In the genomic region with DNA sequence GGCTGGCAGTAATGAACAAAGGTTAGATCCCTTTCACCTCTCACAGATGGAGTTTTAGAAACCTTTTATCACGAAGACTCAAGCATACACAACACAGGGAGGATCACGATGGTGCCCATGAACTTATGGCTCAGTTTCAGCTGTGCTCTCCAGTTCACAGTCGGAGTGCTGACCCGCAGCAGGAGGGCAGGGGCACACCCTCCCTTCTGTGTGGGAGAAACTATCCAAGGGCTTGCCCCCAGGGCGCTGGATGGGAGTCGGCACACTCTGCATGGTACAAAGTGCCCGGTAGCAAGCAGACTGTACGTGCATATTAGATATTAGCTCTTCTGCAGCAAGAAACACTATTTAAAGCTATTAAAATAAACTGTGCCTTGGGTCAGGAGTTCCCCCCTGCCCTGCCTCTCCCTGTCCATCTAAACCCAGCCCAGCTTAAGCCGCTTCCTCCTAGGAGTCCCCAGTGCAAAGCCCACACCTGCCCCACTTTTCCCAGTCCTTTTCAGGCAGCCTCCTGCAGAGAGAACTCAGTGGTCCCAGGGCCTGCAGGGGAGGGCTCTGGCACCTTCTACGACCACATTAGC, we compare ENCODE assay signal across 23 cellular contexts.
"Had no signal": no experiment of that assay in that cellular context is flagged by ENCODE, and none has a peak within 500 bp of the region (broad histone marks: within the 10 kb centered on the region; RNA-seq: fewer than 3 reads in every experiment).

No MANE protein-coding gene starts in this region.

- H3K4me3 ChIP-seq: lung, pancreas, psoas muscle, suprapubic skin, tibial nerve had no signal

- H3K4me3 Mint-ChIP-seq: activated CD4-positive, alpha-beta T cell treated with anti-CD3 and anti-CD28 coated beads for 36 hours; activated naive CD8-positive, alpha-beta T cell treated with anti-CD3 and anti-CD28 coated beads for 36 hours; stimulated activated naive CD8-positive, alpha-beta T cell treated with anti-CD3 and anti-CD28 coated beads, Interleukin-15, Interleukin-2, amounts not matched to agents 100 ng/mL and 50 ng/mL, for 24 hours had no signal

- H3K27me3 Mint-ChIP-seq: activated CD4-positive, alpha-beta T cell treated with anti-CD3 and anti-CD28 coated beads for 36 hours; naive B cell had no signal

- H3K4me1 ChIP-seq: pancreas, psoas muscle, tibial nerve had no signal

- DNase-seq: activated CD4-positive, alpha-beta T cell treated with anti-CD3 and anti-CD28 coated beads for 36 hours; activated CD4-positive, alpha-beta T cell treated with anti-CD3 and anti-CD28 coated beads, Interleukin-2, amount 50 U/mL, for 48 hours; activated naive CD4-positive, alpha-beta T cell treated with Interleukin-2 at 50 U/mL for 16 hours; activated naive CD8-positive, alpha-beta T cell treated with anti-CD3 and anti-CD28 coated beads for 36 hours; activated T-cell treated with anti-CD3 and anti-CD28 coated beads, Interleukin-2, amount 50 U/mL, for 48 hours; central memory CD4-positive, alpha-beta T cell; dermis blood vessel endothelial cell; effector memory CD4-positive, alpha-beta T cell; foreskin melanocyte; glutamatergic neuron; hippocampal formation; naive B cell; right cardiac atrium; stimulated activated CD4-positive, alpha-beta T cell treated with anti-CD3 and anti-CD28 coated beads, Interleukin-12 subunit alpha, Interleukin-12 subunit beta, amount 100 ng/mL, for 4 hours; stimulated activated CD4-positive, alpha-beta T cell treated with anti-CD3 and anti-CD28 coated beads, Interleukin-4, amount 100 ng/mL, for 4 hours; T-helper 9 cell had no signal

- H3K27ac Mint-ChIP-seq: activated CD4-positive, alpha-beta T cell treated with anti-CD3 and anti-CD28 coated beads for 36 hours; activated naive CD8-positive, alpha-beta T cell treated with anti-CD3 and anti-CD28 coated beads for 36 hours; stimulated activated naive CD8-positive, alpha-beta T cell treated with anti-CD3 and anti-CD28 coated beads, Interleukin-15, Interleukin-2, amounts not matched to agents 100 ng/mL and 50 ng/mL, for 24 hours had no signal

- H3K27me3 ChIP-seq: pancreas, suprapubic skin, tibial nerve had no signal

- ATAC-seq: activated CD4-positive, alpha-beta T cell treated with anti-CD3 and anti-CD28 coated beads for 36 hours; left lobe of liver; pancreas; psoas muscle had no signal

- H3K4me1 Mint-ChIP-seq: activated CD4-positive, alpha-beta T cell treated with anti-CD3 and anti-CD28 coated beads for 36 hours; activated naive CD8-positive, alpha-beta T cell treated with anti-CD3 and anti-CD28 coated beads for 36 hours had no signal

- H3K9me3 ChIP-seq: pancreas, psoas muscle had no signal

- H3K27ac ChIP-seq: pancreas, psoas muscle, suprapubic skin, tibial nerve had no signal

- H3K36me3 Mint-ChIP-seq: activated naive CD8-positive, alpha-beta T cell treated with anti-CD3 and anti-CD28 coated beads for 36 hours had no signal
